In the genomic region with DNA sequence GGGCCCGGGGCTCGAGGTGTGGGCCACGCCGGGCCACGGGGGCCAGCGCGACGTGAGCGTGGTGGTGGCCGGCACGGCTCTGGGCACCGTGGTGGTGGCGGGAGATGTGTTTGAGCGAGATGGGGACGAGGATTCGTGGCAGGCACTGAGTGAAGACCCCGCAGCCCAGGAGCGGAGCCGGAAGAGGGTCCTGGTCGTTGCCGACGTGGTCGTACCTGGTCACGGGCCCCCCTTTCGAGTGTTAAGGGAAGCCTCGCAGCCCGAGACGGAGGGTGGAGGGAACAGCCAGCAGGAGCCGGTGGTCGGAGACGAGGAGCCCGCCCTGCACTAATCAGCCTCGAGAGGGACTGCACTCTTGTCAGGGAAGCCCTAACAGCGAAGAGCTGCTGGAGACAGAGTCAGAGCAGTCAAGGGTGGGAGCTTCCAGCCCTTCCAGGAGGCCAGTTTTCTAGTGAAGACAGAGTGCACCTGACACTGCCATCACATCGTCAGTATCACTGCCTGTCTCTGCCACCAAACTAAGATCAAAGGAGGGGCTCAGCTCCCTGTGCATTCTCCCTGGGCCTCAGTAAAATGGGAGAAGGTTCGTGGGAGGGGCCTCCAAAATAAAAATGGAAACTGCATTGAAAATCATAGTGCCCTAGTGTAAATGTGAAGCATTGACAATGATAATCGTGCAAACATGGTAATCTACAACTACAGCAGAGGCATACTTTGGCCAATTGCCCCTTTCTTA, we compare ENCODE assay signal across 1 cellular context.
TF ChIP-seq lines count a peak whose summit lies in the region.

No MANE protein-coding gene starts in this region.

TF ChIP-seq in HepG2, 621 proteins besides CTCF, POLR2A, EP300 and RAD21 (continued from another document):
- no peak for TF ChIP-seq TBP (CRISPR knock-in tag; IDR thresholded peaks at IDR 0.05)
- TF ChIP-seq ZNF777 (CRISPR knock-in tag; IDR thresholded peaks at IDR 0.05): peak; percentile 19; the same call in 1 of the 2 replicates
- 0 out of 2 replicates have a peak, but pooled peaks have one; percentile 12 for TF ChIP-seq RXRA (CRISPR knock-in tag; IDR thresholded peaks at IDR 0.05)
- no peak for TF ChIP-seq ZSCAN5A (CRISPR knock-in tag; IDR thresholded peaks at IDR 0.05; ENCODE audit: borderline replicate concordance)
- 0 out of 2 replicates have a peak, but pooled peaks have one; percentile 2 for TF ChIP-seq ZNF296 (CRISPR knock-in tag; conservative IDR thresholded peaks at IDR 0.05)
- TF ChIP-seq AKAP8 (CRISPR knock-in tag; IDR thresholded peaks at IDR 0.05): no peak
- no peak for TF ChIP-seq PHF5A (CRISPR knock-in tag; IDR thresholded peaks at IDR 0.05; ENCODE audit: low read depth, unreplicated experiment)
- TF ChIP-seq PPARG (CRISPR knock-in tag; conservative IDR thresholded peaks at IDR 0.05): no peak
- TF ChIP-seq, protein P1, sequence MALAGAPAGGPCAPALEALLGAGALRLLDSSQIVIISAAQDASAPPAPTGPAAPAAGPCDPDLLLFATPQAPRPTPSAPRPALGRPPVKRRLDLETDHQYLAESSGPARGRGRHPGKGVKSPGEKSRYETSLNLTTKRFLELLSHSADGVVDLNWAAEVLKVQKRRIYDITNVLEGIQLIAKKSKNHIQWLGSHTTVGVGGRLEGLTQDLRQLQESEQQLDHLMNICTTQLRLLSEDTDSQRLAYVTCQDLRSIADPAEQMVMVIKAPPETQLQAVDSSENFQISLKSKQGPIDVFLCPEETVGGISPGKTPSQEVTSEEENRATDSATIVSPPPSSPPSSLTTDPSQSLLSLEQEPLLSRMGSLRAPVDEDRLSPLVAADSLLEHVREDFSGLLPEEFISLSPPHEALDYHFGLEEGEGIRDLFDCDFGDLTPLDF (CRISPR knock-in tag; IDR thresholded peaks at IDR 0.05): no peak
- TF ChIP-seq, protein P2, sequence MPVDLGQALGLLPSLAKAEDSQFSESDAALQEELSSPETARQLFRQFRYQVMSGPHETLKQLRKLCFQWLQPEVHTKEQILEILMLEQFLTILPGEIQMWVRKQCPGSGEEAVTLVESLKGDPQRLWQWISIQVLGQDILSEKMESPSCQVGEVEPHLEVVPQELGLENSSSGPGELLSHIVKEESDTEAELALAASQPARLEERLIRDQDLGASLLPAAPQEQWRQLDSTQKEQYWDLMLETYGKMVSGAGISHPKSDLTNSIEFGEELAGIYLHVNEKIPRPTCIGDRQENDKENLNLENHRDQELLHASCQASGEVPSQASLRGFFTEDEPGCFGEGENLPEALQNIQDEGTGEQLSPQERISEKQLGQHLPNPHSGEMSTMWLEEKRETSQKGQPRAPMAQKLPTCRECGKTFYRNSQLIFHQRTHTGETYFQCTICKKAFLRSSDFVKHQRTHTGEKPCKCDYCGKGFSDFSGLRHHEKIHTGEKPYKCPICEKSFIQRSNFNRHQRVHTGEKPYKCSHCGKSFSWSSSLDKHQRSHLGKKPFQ (CRISPR knock-in tag; IDR thresholded peaks at IDR 0.05; ENCODE audit: insufficient replicate concordance): no peak
- TF ChIP-seq CBX5 (CRISPR knock-in tag; IDR thresholded peaks at IDR 0.05; ENCODE audit: borderline replicate concordance): no peak
- no peak for TF ChIP-seq ZNF510 (CRISPR knock-in tag; IDR thresholded peaks at IDR 0.05; ENCODE audit: low read depth)
- TF ChIP-seq ZNF710 (CRISPR knock-in tag; IDR thresholded peaks at IDR 0.05; ENCODE audit: borderline replicate concordance): 0 out of 2 replicates have a peak, but pooled peaks have one; percentile 5
- no peak for TF ChIP-seq NFAT5 (CRISPR knock-in tag; IDR thresholded peaks at IDR 0.05)
- TF ChIP-seq NR2F1 (CRISPR knock-in tag; IDR thresholded peaks at IDR 0.05): no peak
- no peak for TF ChIP-seq KAT8 (CRISPR knock-in tag; IDR thresholded peaks at IDR 0.05)
- no peak for TF ChIP-seq ZNF264 (CRISPR knock-in tag; IDR thresholded peaks at IDR 0.05)
- TF ChIP-seq BORCS8-MEF2B (CRISPR knock-in tag; IDR thresholded peaks at IDR 0.05): no peak
- no peak for TF ChIP-seq PCBP2 (optimal IDR thresholded peaks at IDR 0.05; ENCODE audit: low read depth, low read length, poor library complexity, severe bottlenecking)
- peak; percentile 44; the same call in 1 of the 2 replicates for TF ChIP-seq DZIP1 (CRISPR knock-in tag; IDR thresholded peaks at IDR 0.05)
- TF ChIP-seq, protein P3, sequence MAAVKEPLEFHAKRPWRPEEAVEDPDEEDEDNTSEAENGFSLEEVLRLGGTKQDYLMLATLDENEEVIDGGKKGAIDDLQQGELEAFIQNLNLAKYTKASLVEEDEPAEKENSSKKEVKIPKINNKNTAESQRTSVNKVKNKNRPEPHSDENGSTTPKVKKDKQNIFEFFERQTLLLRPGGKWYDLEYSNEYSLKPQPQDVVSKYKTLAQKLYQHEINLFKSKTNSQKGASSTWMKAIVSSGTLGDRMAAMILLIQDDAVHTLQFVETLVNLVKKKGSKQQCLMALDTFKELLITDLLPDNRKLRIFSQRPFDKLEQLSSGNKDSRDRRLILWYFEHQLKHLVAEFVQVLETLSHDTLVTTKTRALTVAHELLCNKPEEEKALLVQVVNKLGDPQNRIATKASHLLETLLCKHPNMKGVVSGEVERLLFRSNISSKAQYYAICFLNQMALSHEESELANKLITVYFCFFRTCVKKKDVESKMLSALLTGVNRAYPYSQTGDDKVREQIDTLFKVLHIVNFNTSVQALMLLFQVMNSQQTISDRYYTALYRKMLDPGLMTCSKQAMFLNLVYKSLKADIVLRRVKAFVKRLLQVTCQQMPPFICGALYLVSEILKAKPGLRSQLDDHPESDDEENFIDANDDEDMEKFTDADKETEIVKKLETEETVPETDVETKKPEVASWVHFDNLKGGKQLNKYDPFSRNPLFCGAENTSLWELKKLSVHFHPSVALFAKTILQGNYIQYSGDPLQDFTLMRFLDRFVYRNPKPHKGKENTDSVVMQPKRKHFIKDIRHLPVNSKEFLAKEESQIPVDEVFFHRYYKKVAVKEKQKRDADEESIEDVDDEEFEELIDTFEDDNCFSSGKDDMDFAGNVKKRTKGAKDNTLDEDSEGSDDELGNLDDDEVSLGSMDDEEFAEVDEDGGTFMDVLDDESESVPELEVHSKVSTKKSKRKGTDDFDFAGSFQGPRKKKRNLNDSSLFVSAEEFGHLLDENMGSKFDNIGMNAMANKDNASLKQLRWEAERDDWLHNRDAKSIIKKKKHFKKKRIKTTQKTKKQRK (IDR thresholded peaks at IDR 0.05; ENCODE audit: low read length): no peak
- 0 out of 2 replicates have a peak, but pooled peaks have one; percentile 12 for TF ChIP-seq ATF7-NPFF (CRISPR knock-in tag; IDR thresholded peaks at IDR 0.05; ENCODE audit: low read depth)
- no peak for TF ChIP-seq SAFB2 (CRISPR knock-in tag; IDR thresholded peaks at IDR 0.05; ENCODE audit: borderline replicate concordance, low read depth)
- TF ChIP-seq REL (CRISPR knock-in tag; conservative IDR thresholded peaks at IDR 0.05): 0 out of 2 replicates have a peak, but pooled peaks have one; percentile 10
- TF ChIP-seq ZBTB7A (CRISPR knock-in tag; IDR thresholded peaks at IDR 0.05): 0 out of 2 replicates have a peak, but pooled peaks have one; percentile 53
- TF ChIP-seq KDM2A (CRISPR knock-in tag; IDR thresholded peaks at IDR 0.05; ENCODE audit: borderline replicate concordance, low read depth): no peak
- peak; percentile 66; the same call in 1 of the 2 replicates for TF ChIP-seq ZNF598 (CRISPR knock-in tag; IDR thresholded peaks at IDR 0.05; ENCODE audit: borderline replicate concordance)
- TF ChIP-seq ZNF703 (CRISPR knock-in tag; IDR thresholded peaks at IDR 0.05; ENCODE audit: borderline replicate concordance): 0 out of 2 replicates have a peak, but pooled peaks have one; percentile 12
- no peak for TF ChIP-seq ELF4 (CRISPR knock-in tag; IDR thresholded peaks at IDR 0.05; ENCODE audit: borderline replicate concordance)
- TF ChIP-seq TERF1 (CRISPR knock-in tag; IDR thresholded peaks at IDR 0.05): 0 out of 2 replicates have a peak, but pooled peaks have one; percentile 6
- 0 out of 2 replicates have a peak, but pooled peaks have one; percentile 61 for TF ChIP-seq ZNF230 (CRISPR knock-in tag; IDR thresholded peaks at IDR 0.05)
- TF ChIP-seq ZC3H13 (CRISPR knock-in tag; IDR thresholded peaks at IDR 0.05): 0 out of 2 replicates have a peak, but pooled peaks have one; percentile 37
- 0 out of 2 replicates have a peak, but pooled peaks have one; percentile 62 for TF ChIP-seq MTF2 (CRISPR knock-in tag; IDR thresholded peaks at IDR 0.05; ENCODE audit: borderline replicate concordance)
- no peak for TF ChIP-seq RFXAP (CRISPR knock-in tag; IDR thresholded peaks at IDR 0.05; ENCODE audit: borderline replicate concordance)
- no peak for TF ChIP-seq KDM5B (CRISPR knock-in tag; IDR thresholded peaks at IDR 0.05; ENCODE audit: borderline replicate concordance)
